ENCODE assay signal across 1 cellular context in genomic region chr11:27300974-27301373, GRCh38.
TF ChIP-seq lines count a peak whose summit lies in the region.

No MANE protein-coding gene starts in this region.

TF ChIP-seq in SK-N-SH treated with all-trans-retinoic acid at 6 μM for 48 hours, 23 proteins besides CTCF, POLR2A, EP300 and RAD21 (continued from another document):
- TF ChIP-seq POU6F1 (CRISPR knock-in tag; IDR thresholded peaks at IDR 0.05; ENCODE audit: borderline replicate concordance, low read depth) (no peak), CSRNP3 (CRISPR knock-in tag; IDR thresholded peaks at IDR 0.05) (no peak), TSHZ2 (CRISPR knock-in tag; IDR thresholded peaks at IDR 0.05) (no peak)
